In genomic region chr10:112624546-112625048, GRCh38 we compare ENCODE assay signal across 24 cellular contexts.
"Had no signal": no experiment of that assay in that cellular context is flagged by ENCODE, and none has a peak within 500 bp of the region (broad histone marks: within the 10 kb centered on the region; RNA-seq: fewer than 3 reads in every experiment).

No MANE protein-coding gene starts in this region.

- H3K9ac ChIP-seq: neural progenitor cell had no signal

- H2AFZ ChIP-seq: neural progenitor cell had no signal

- H3K4me1 ChIP-seq: lower lobe of right lung had no signal

- H3K4me2 ChIP-seq: neural progenitor cell had no signal

- ATAC-seq: activated naive CD8-positive, alpha-beta T cell treated with anti-CD3 and anti-CD28 coated beads, Interleukin-2, amount 50 U/mL, for 24 hours; effector memory CD8-positive, alpha-beta T cell; left lobe of liver; lower lobe of right lung; naive thymus-derived CD8-positive, alpha-beta T cell; T-helper 17 cell had no signal

- H3K4me3 Mint-ChIP-seq: activated B cell treated with CpG ODN at 0.5 μM for 24 hours; activated naive CD8-positive, alpha-beta T cell treated with anti-CD3 and anti-CD28 coated beads, Interleukin-2, amount 50 U/mL, for 24 hours; central memory CD8-positive, alpha-beta T cell; effector memory CD8-positive, alpha-beta T cell; naive thymus-derived CD8-positive, alpha-beta T cell; neural progenitor cell; stimulated activated naive CD8-positive, alpha-beta T cell treated with anti-CD3 and anti-CD28 coated beads, Interleukin-15, Interleukin-2, amounts not matched to agents 100 ng/mL and 50 ng/mL, for 24 hours; T-helper 17 cell had no signal

- H3K9me3 ChIP-seq: esophagus muscularis mucosa, lower lobe of right lung, transverse colon had no signal

- H3K27ac ChIP-seq: brain microvascular endothelial cell, esophagus muscularis mucosa, lower lobe of right lung, neural progenitor cell had no signal

- H3K4me1 Mint-ChIP-seq: activated B cell treated with CpG ODN at 0.5 μM for 24 hours; activated naive CD8-positive, alpha-beta T cell treated with anti-CD3 and anti-CD28 coated beads, Interleukin-2, amount 50 U/mL, for 24 hours; central memory CD8-positive, alpha-beta T cell had no signal

- H3K9me3 Mint-ChIP-seq: activated B cell treated with CpG ODN at 0.5 μM for 24 hours; activated naive CD8-positive, alpha-beta T cell treated with anti-CD3 and anti-CD28 coated beads, Interleukin-2, amount 50 U/mL, for 24 hours; central memory CD8-positive, alpha-beta T cell; effector memory CD8-positive, alpha-beta T cell; naive thymus-derived CD8-positive, alpha-beta T cell; stimulated activated naive CD8-positive, alpha-beta T cell treated with anti-CD3 and anti-CD28 coated beads, Interleukin-15, Interleukin-2, amounts not matched to agents 100 ng/mL and 50 ng/mL, for 24 hours had no signal

- DNase-seq: activated B cell treated with CpG ODN at 0.5 μM for 24 hours; activated CD4-positive, alpha-beta T cell treated with anti-CD3 and anti-CD28 coated beads for 4 hours; activated CD4-positive, alpha-beta T cell treated with anti-CD3 and anti-CD28 coated beads, Interleukin-2, amount 50 U/mL, for 48 hours; activated effector memory CD4-positive, alpha-beta T cell treated with Interleukin-2 at 50 U/mL for 16 hours; activated naive CD4-positive, alpha-beta T cell treated with anti-CD3 and anti-CD28 coated beads, Interleukin-2, amount 50 U/mL, for 16 hours; activated naive CD8-positive, alpha-beta T cell treated with anti-CD3 and anti-CD28 coated beads, Interleukin-2, amount 50 U/mL, for 24 hours; activated T-cell treated with anti-CD3 and anti-CD28 coated beads, Interleukin-2, amount 50 U/mL, for 48 hours; aorta; brain microvascular endothelial cell; dorsolateral prefrontal cortex; effector memory CD8-positive, alpha-beta T cell; foreskin fibroblast; kidney; lower lobe of right lung; naive thymus-derived CD8-positive, alpha-beta T cell; stimulated activated CD4-positive, alpha-beta T cell treated with anti-CD3 and anti-CD28 coated beads, Interleukin-1b, Interleukin-23, amount 100 ng/mL, for 48 hours; SW 1271; T-helper 17 cell; transverse colon had no signal

- H3K36me3 ChIP-seq: brain microvascular endothelial cell, esophagus muscularis mucosa, lower lobe of right lung, neural progenitor cell, transverse colon had no signal

- H3K27me3 Mint-ChIP-seq: activated B cell treated with CpG ODN at 0.5 μM for 24 hours; activated naive CD8-positive, alpha-beta T cell treated with anti-CD3 and anti-CD28 coated beads, Interleukin-2, amount 50 U/mL, for 24 hours; central memory CD8-positive, alpha-beta T cell; effector memory CD8-positive, alpha-beta T cell; naive thymus-derived CD8-positive, alpha-beta T cell; stimulated activated naive CD8-positive, alpha-beta T cell treated with anti-CD3 and anti-CD28 coated beads, Interleukin-15, Interleukin-2, amounts not matched to agents 100 ng/mL and 50 ng/mL, for 24 hours; T-helper 17 cell had no signal

- H3K27me3 ChIP-seq: brain microvascular endothelial cell, dorsolateral prefrontal cortex, esophagus muscularis mucosa, neural progenitor cell, transverse colon had no signal

- H3K4me3 ChIP-seq: esophagus muscularis mucosa, lower lobe of right lung, neural progenitor cell, transverse colon had no signal

- H3K27ac Mint-ChIP-seq: activated B cell treated with CpG ODN at 0.5 μM for 24 hours; activated naive CD8-positive, alpha-beta T cell treated with anti-CD3 and anti-CD28 coated beads, Interleukin-2, amount 50 U/mL, for 24 hours; effector memory CD8-positive, alpha-beta T cell; naive thymus-derived CD8-positive, alpha-beta T cell; neural progenitor cell; stimulated activated naive CD8-positive, alpha-beta T cell treated with anti-CD3 and anti-CD28 coated beads, Interleukin-15, Interleukin-2, amounts not matched to agents 100 ng/mL and 50 ng/mL, for 24 hours; T-helper 17 cell had no signal
